14 cellular contexts compared by ENCODE assay signal in genomic region chr15:81033508-81033907, GRCh38. TPM values are rescaled to one million over a fixed set of nuclear protein-coding genes. Genes with fewer than 3 reads are reported as not detected.
DNase-seq lines count a peak whose midpoint lies in the region; ATAC-seq and TF ChIP-seq lines count a peak whose summit lies in the region.
"Had no signal": no experiment of that assay in that cellular context is flagged by ENCODE, and none has a peak within 500 bp of the region (broad histone marks: within the 10 kb centered on the region; RNA-seq: fewer than 3 reads in every experiment).

No MANE protein-coding gene starts in this region.

- H3K4me1 ChIP-seq in mesenchymal stem cell (ENCODE audit: control insufficient read depth, insufficient read depth, low read depth, low read length) (no peaks in the 10 kb centered on the region), stomach (peaks cover 12 to 45% (median 22%) of the 10 kb centered on the region in 4 donors)

- no peak overlapping the region for H2BK5ac ChIP-seq in mesenchymal stem cell (ENCODE audit: low read depth, low read length, poor library complexity, severe bottlenecking)

- H3K9me3 ChIP-seq in mesenchymal stem cell (ENCODE audit: control insufficient read depth, low read length) (no peaks in the 10 kb centered on the region), stomach (no peaks in the 10 kb centered on the region)

- TF ChIP-seq CTCF in LNCaP clone FGC (IDR thresholded peaks at IDR 0.05; ENCODE audit: control insufficient read depth, extremely low read depth, insufficient read depth) (no peak), brain (conservative IDR thresholded peaks at IDR 0.05) (no peak), stomach (IDR thresholded peaks at IDR 0.05) (no peak)

- no peak overlapping the region for H3K14ac ChIP-seq in mesenchymal stem cell (ENCODE audit: low read length in 2 of 2)

- H3K4me3 Mint-ChIP-seq in brain: peak overlapping the region in 1 of 5 experiments; percentile 38
- H3K4me3 Mint-ChIP-seq: B cell; CD4-positive, alpha-beta T cell had no signal

- no peaks in the 10 kb centered on the region for H3K27me3 Mint-ChIP-seq in brain
- H3K27me3 Mint-ChIP-seq: CD4-positive, alpha-beta T cell had no signal

- no peak for TF ChIP-seq POLR2A in stomach (IDR thresholded peaks at IDR 0.05)

- peak overlapping the region in 3 of 5 experiments; percentile 48 to 89 (median 51) for H3K27ac Mint-ChIP-seq in brain
- H3K27ac Mint-ChIP-seq: B cell; CD4-positive, alpha-beta T cell had no signal

- no peak for ATAC-seq in GM21423 (IDR thresholded peaks at IDR 0.05; ENCODE audit: unreplicated experiment)

- H3K4me2 ChIP-seq in mesenchymal stem cell (ENCODE audit: low read length, poor library complexity, severe bottlenecking): no peak overlapping the region

- no peak overlapping the region for H3K23ac ChIP-seq in mesenchymal stem cell (ENCODE audit: low read length in 2 of 2)

- no peak overlapping the region for H2BK120ac ChIP-seq in mesenchymal stem cell (ENCODE audit: low read depth, low read length)

- H3K36me3 ChIP-seq in mesenchymal stem cell (ENCODE audit: control insufficient read depth in 1 of 2, insufficient read depth in 2 of 2, low read depth in 1 of 2, low read length in 2 of 2) (no peaks in the 10 kb centered on the region), stomach (no peaks in the 10 kb centered on the region)

- peaks cover 10% of the 10 kb centered on the region for H3K4me1 Mint-ChIP-seq in brain

- no peak overlapping the region for H2AK5ac ChIP-seq in mesenchymal stem cell (ENCODE audit: low read length, severe bottlenecking)

- H3K27me3 ChIP-seq in mesenchymal stem cell (ENCODE audit: control insufficient read depth in 1 of 2, insufficient read depth in 1 of 2, low read length in 2 of 2) (no peaks in the 10 kb centered on the region), stomach (no peaks in the 10 kb centered on the region)

- peaks cover 6 to 17% (median 12%) of the 10 kb centered on the region in 5 experiments for H3K9me3 Mint-ChIP-seq in brain
- H3K9me3 Mint-ChIP-seq: CD4-positive, alpha-beta T cell had no signal

- no peaks in the 10 kb centered on the region for H3K36me3 Mint-ChIP-seq in brain

- no peak overlapping the region for H3K4me3 ChIP-seq in LNCaP clone FGC (ENCODE audit: low read depth, low read length)
- no peak overlapping the region for H3K4me3 ChIP-seq in mesenchymal stem cell (ENCODE audit: insufficient read depth in 1 of 2, low read depth in 1 of 2, low read length in 2 of 2)
- H3K4me3 ChIP-seq in stomach: no peak overlapping the region

- H3K9ac ChIP-seq in mesenchymal stem cell (ENCODE audit: low read length): peak overlapping the region; percentile 16

- no peak overlapping the region for H2BK15ac ChIP-seq in mesenchymal stem cell (ENCODE audit: low read depth, poor library complexity, severe bottlenecking)

- H3K18ac ChIP-seq in mesenchymal stem cell (ENCODE audit: low read depth in 1 of 2, low read length in 2 of 2): no peak overlapping the region

- no peak for TF ChIP-seq EP300 in stomach (IDR thresholded peaks at IDR 0.05)

- 70% methylated on average over 2 of the region's 2 CpGs for WGBS in mesenchymal stem cell
- 9 to 30% (median 16%) methylated on average over 2 of the region's 2 CpGs for WGBS in stomach, 5 donors

- H2AFZ ChIP-seq in mesenchymal stem cell (ENCODE audit: low read depth, low read length): no peak overlapping the region

- intact Hi-C loops in stomach (cut with DNase I; ENCODE audit: low total_unique reads): no loop called here

- H3K27ac ChIP-seq in mesenchymal stem cell (ENCODE audit: low read length, poor library complexity, severe bottlenecking) (no peak overlapping the region), stomach (peak overlapping the region; percentile 36 to 78 (median 56))

- no peak overlapping the region for H4K91ac ChIP-seq in mesenchymal stem cell (ENCODE audit: low read length)

- no peak overlapping the region for H3K4ac ChIP-seq in mesenchymal stem cell (ENCODE audit: low read depth in 1 of 2, low read length in 2 of 2)

- DNase-seq in LNCaP clone FGC (ENCODE audit: low read depth) (peak; percentile 33), mesenchymal stem cell (no peak), stomach (no peak), dedifferentiated amniotic fluid mesenchymal stem cell (ENCODE audit: extremely low spot score) (no peak), NCI-H128 (lab: John Stamatoyannopoulos, UW; ENCODE audit: unreplicated experiment) (no peak)
- DNase-seq: Calu3; CD4-positive, alpha-beta T cell; NCI-H1417; NCI-H187 treated with DMSO at 0.1 percent for 48 hours; NCI-H69; SIG-M5 had no signal

- no peaks in the 10 kb centered on the region for H3K79me1 ChIP-seq in mesenchymal stem cell (replicated peaks; ENCODE audit: low read length, poor library complexity, severe bottlenecking)

- no peak overlapping the region for H4K8ac ChIP-seq in mesenchymal stem cell (ENCODE audit: low read length)

- no peak overlapping the region for H2BK12ac ChIP-seq in mesenchymal stem cell (ENCODE audit: low read length in 2 of 2)

RNA-seq across cellular contexts. Expression of gene TLNRD1, which starts 32.8 kb away (rescaled TPM):
- 7.6 TPM for polyA plus RNA-seq in brain (ENCODE audit: insufficient read depth, low read depth, low replicate concordance)
- 8.8 TPM for polyA plus RNA-seq in mesenchymal stem cell (2013, experiment 1 of 2)
- polyA plus RNA-seq in mesenchymal stem cell (2013, experiment 2 of 2): 9.0 TPM
- total RNA-seq in stomach: 10 to 100 TPM in 4 of 5 donors, 1 to 10 TPM in 1; 1.8 to 88.3 (median 21.0) TPM
- polyA plus RNA-seq in stomach: 1 to 10 TPM; 5.7 to 8.4 (median 6.9) TPM

RNA-seq across cellular contexts. Expression of gene MESD, which starts 43.9 kb away (rescaled TPM):
- polyA plus RNA-seq in brain (ENCODE audit: insufficient read depth, low read depth, low replicate concordance): 17.9 TPM
- 31.1 TPM for polyA plus RNA-seq in mesenchymal stem cell (2013, experiment 1 of 2)
- 31.8 TPM for polyA plus RNA-seq in mesenchymal stem cell (2013, experiment 2 of 2)
- 10 to 100 TPM; 11.2 to 34.8 (median 24.2) TPM for total RNA-seq in stomach
- polyA plus RNA-seq in stomach: 1 to 10 TPM; 5.5 to 10.0 (median 9.2) TPM
